ENCODE assay signal across 35 cellular contexts in genomic region chr3:69527498-69527897, GRCh38.
"Had no signal": no experiment of that assay in that cellular context is flagged by ENCODE, and none has a peak within 500 bp of the region (broad histone marks: within the 10 kb centered on the region; RNA-seq: fewer than 3 reads in every experiment).

No MANE protein-coding gene starts in this region.

- H3K27ac ChIP-seq: KMS-11 had no signal

- H3K36me3 ChIP-seq: MG63 had no signal

- H3K4me3 ChIP-seq: MG63 had no signal

- H3K27me3 ChIP-seq: MG63 had no signal

- H3K9me3 ChIP-seq: MG63 had no signal

- DNase-seq: Karpas-422, Kasumi-1, KG1, MG63, MM.1S, MV-4-11, NCI-H1048, NCI-H1092, NCI-H1092 treated with DMSO at 0.1 percent for 48 hours, NCI-H1105, NCI-H1105 treated with DMSO at 0.1 percent for 48 hours, NCI-H1417, NCI-H1417 treated with DMSO at 0.1 percent for 48 hours, NCI-H1436, NCI-H1436 treated with DMSO at 0.1 percent for 48 hours, NCI-H146, NCI-H1694, NCI-H1694 treated with DMSO at 0.1 percent for 48 hours, NCI-H187, NCI-H187 treated with DMSO at 0.1 percent for 48 hours, NCI-H1930, NCI-H2029, NCI-H2029 treated with DMSO at 0.1 percent for 48 hours, NCI-H2081, NCI-H2081 treated with DMSO at 0.1 percent for 48 hours, NCI-H2107, NCI-H2171, NCI-H2171 treated with DMSO at 0.1 percent for 48 hours, NCI-H2227 treated with DMSO at 0.1 percent for 48 hours, NCI-H226, NCI-H345, NCI-H446, NCI-H446 treated with DMSO at 0.1 percent for 48 hours, NCI-H510A had no signal
